13 cellular contexts compared by ENCODE assay signal in the genomic region with DNA sequence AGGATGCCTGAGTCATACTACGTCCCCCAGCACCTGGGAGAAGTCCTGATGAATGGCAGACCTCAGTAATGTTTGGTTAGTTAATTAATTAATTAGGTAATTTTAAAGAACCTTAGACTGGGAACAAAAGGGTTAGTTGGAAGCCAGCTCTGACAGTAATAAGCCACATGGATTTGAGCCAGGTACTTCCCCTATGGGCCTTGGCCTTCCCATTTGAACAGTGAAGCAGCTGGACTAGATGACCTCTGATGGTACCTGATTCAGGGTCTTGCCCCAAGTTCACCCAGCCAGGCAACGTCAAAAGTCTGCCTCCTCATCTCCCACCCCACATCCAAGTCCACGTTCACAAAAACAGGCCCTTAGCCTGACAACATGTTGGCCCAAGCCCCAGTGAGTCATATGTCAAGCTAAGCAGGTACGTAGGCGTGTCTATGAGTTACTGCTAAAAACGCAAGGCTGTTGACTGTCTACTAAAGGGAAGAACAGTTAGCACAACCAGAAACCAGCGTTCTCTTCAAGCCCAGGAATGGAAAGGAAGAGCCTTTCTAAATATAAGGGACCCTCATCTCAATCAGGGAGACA.
DNase-seq lines count a peak whose midpoint lies in the region; ATAC-seq and TF ChIP-seq lines count a peak whose summit lies in the region.
"Had no signal": no experiment of that assay in that cellular context is flagged by ENCODE, and none has a peak within 500 bp of the region (broad histone marks: within the 10 kb centered on the region; RNA-seq: fewer than 3 reads in every experiment).

No MANE protein-coding gene starts in this region.

- H3K9me3 ChIP-seq in PC-9 (ENCODE audit: insufficient read depth, low read depth), result no peaks in the 10 kb centered on the region
- H3K9me3 ChIP-seq in hepatocyte (ENCODE audit: low read depth), result no peaks in the 10 kb centered on the region
- H3K9me3 ChIP-seq in transverse colon, result no peaks in the 10 kb centered on the region

- TF ChIP-seq CTCF in PC-9 (conservative IDR thresholded peaks at IDR 0.05) (no peak), hepatocyte (IDR thresholded peaks at IDR 0.05; ENCODE audit: poor library complexity) (no peak), transverse colon (IDR thresholded peaks at IDR 0.05) (no peak), GM13977 (IDR thresholded peaks at IDR 0.05; ENCODE audit: extremely low read depth, insufficient read depth, missing control alignments) (no peak)

- peak; percentile 31 for DNase-seq in NCI-H2196 (lab: John Stamatoyannopoulos, UW; ENCODE audit: unreplicated experiment)
- DNase-seq in NCI-H2196 treated with DMSO at 0.1 percent for 48 hours (lab: John Stamatoyannopoulos, UW; ENCODE audit: unreplicated experiment), result no peak
- peak; percentile 73 to 89 for DNase-seq in PC-9
- DNase-seq in hepatocyte (ENCODE audit: low spot score), result peak; percentile 36
- DNase-seq in transverse colon, result peak; percentile 64
- DNase-seq in HuH-7.5 (ENCODE audit: low spot score), result no peak
- DNase-seq in activated CD4-positive, alpha-beta T cell treated with anti-CD3 and anti-CD28 coated beads for 36 hours, result no peak
- no peak for DNase-seq in GM13977 (ENCODE audit: low spot score)
- DNase-seq: activated CD4-positive, alpha-beta memory T cell treated with anti-CD3 and anti-CD28 coated beads, Interleukin-2, amount 10 ng/mL, durations not matched to agents 7 days and 5 days; activated naive CD4-positive, alpha-beta T cell treated with anti-CD3 and anti-CD28 coated beads for 36 hours; NCI-H2171 had no signal

- peaks cover 59% of the 10 kb centered on the region for H3K4me1 ChIP-seq in PC-9 (replicated peaks; ENCODE audit: insufficient read depth)
- H3K4me1 ChIP-seq in hepatocyte (ENCODE audit: insufficient read depth), result no peaks in the 10 kb centered on the region
- peaks cover 0 to 3% (median 0%) of the 10 kb centered on the region in 4 donors for H3K4me1 ChIP-seq in transverse colon

- no peaks in the 10 kb centered on the region for H3K9me3 Mint-ChIP-seq in activated CD4-positive, alpha-beta T cell treated with anti-CD3 and anti-CD28 coated beads for 36 hours (ENCODE audit: low read depth)
- H3K9me3 Mint-ChIP-seq: activated naive CD4-positive, alpha-beta T cell treated with anti-CD3 and anti-CD28 coated beads for 36 hours; natural killer cell treated with Interleukin-12 subunit alpha and Interleukin-12 subunit beta and Interleukin-15 and Interleukin-18, amount 100 ng/mL, for 72 hours had no signal

- POLR2A ChIA-PET in PC-9 (lab: Charles Lee; ENCODE audit: unreplicated experiment), result interaction anchor here (0.6 to 0.7 kb wide), 2 partner anchors 1066 to 1156 kb away, joined by 3 to 9 read pairs; no protein-coding TSS in a partner anchor
- POLR2A ChIA-PET in activated CD4-positive, alpha-beta T cell treated with anti-CD3 and anti-CD28 coated beads for 36 hours (lab: Charles Lee), result no interaction called here

- H3K27me3 ChIP-seq in PC-9 (ENCODE audit: insufficient read depth, low read depth) (no peaks in the 10 kb centered on the region), hepatocyte (no peaks in the 10 kb centered on the region), transverse colon (no peaks in the 10 kb centered on the region)

- no peak overlapping the region for H3K4me3 ChIP-seq in PC-9
- H3K4me3 ChIP-seq in hepatocyte, result no peak overlapping the region
- no peak overlapping the region for H3K4me3 ChIP-seq in transverse colon

- H3K79me2 ChIP-seq in PC-9 (ENCODE audit: low read depth) (no peaks in the 10 kb centered on the region), hepatocyte (no peaks in the 10 kb centered on the region)

- H3K4me3 Mint-ChIP-seq in activated CD4-positive, alpha-beta T cell treated with anti-CD3 and anti-CD28 coated beads for 36 hours, result no peak overlapping the region
- H3K4me3 Mint-ChIP-seq: activated CD4-positive, alpha-beta memory T cell treated with anti-CD3 and anti-CD28 coated beads, Interleukin-2, amount 10 ng/mL, durations not matched to agents 7 days and 5 days; activated naive CD4-positive, alpha-beta T cell treated with anti-CD3 and anti-CD28 coated beads for 36 hours; natural killer cell treated with Interleukin-12 subunit alpha and Interleukin-12 subunit beta and Interleukin-15 and Interleukin-18, amount 100 ng/mL, for 72 hours had no signal

- H3K36me3 ChIP-seq in PC-9 (ENCODE audit: low read depth) (no peaks in the 10 kb centered on the region), hepatocyte (replicated peaks; ENCODE audit: insufficient read depth, low read depth) (no peaks in the 10 kb centered on the region), transverse colon (no peaks in the 10 kb centered on the region)

- no peaks in the 10 kb centered on the region for H3K4me1 Mint-ChIP-seq in activated CD4-positive, alpha-beta T cell treated with anti-CD3 and anti-CD28 coated beads for 36 hours
- H3K4me1 Mint-ChIP-seq: activated CD4-positive, alpha-beta memory T cell treated with anti-CD3 and anti-CD28 coated beads, Interleukin-2, amount 10 ng/mL, durations not matched to agents 7 days and 5 days had no signal

- intact Hi-C loops in PC-9 (cut with micrococcal nuclease; ENCODE audit: unreplicated experiment), result loop anchor here (5.0 kb wide), 3 partner anchors 500 to 1065 kb away; partner anchors contain the start of gene KLF4
- intact Hi-C loops in transverse colon (cut with DNase I; ENCODE audit: low total_unique reads), result no loop called here
- intact Hi-C loops in activated CD4-positive, alpha-beta T cell treated with anti-CD3 and anti-CD28 coated beads for 36 hours (cut with DNase I, micrococcal nuclease), result no loop called here

- no peaks in the 10 kb centered on the region for H3K36me3 Mint-ChIP-seq in activated CD4-positive, alpha-beta T cell treated with anti-CD3 and anti-CD28 coated beads for 36 hours (ENCODE audit: low read depth)
- H3K36me3 Mint-ChIP-seq: natural killer cell treated with Interleukin-12 subunit alpha and Interleukin-12 subunit beta and Interleukin-15 and Interleukin-18, amount 100 ng/mL, for 72 hours had no signal

- H3K27ac Mint-ChIP-seq in activated CD4-positive, alpha-beta T cell treated with anti-CD3 and anti-CD28 coated beads for 36 hours, result no peak overlapping the region
- H3K27ac Mint-ChIP-seq: activated CD4-positive, alpha-beta memory T cell treated with anti-CD3 and anti-CD28 coated beads, Interleukin-2, amount 10 ng/mL, durations not matched to agents 7 days and 5 days; activated naive CD4-positive, alpha-beta T cell treated with anti-CD3 and anti-CD28 coated beads for 36 hours; natural killer cell treated with Interleukin-12 subunit alpha and Interleukin-12 subunit beta and Interleukin-15 and Interleukin-18, amount 100 ng/mL, for 72 hours had no signal

- H3F3A ChIP-seq in PC-9 (ENCODE audit: insufficient read depth, low read depth), result peaks cover 42% of the 10 kb centered on the region

- no peaks in the 10 kb centered on the region for H3K27me3 Mint-ChIP-seq in activated CD4-positive, alpha-beta T cell treated with anti-CD3 and anti-CD28 coated beads for 36 hours
- H3K27me3 Mint-ChIP-seq: activated CD4-positive, alpha-beta memory T cell treated with anti-CD3 and anti-CD28 coated beads, Interleukin-2, amount 10 ng/mL, durations not matched to agents 7 days and 5 days; natural killer cell treated with Interleukin-12 subunit alpha and Interleukin-12 subunit beta and Interleukin-15 and Interleukin-18, amount 100 ng/mL, for 72 hours had no signal

- H2AFZ ChIP-seq in PC-9, result 0 out of 2 replicates have a peak overlapping the region, but pooled peaks have one; percentile 18
- H2AFZ ChIP-seq in hepatocyte, result no peak overlapping the region

- no peak for ATAC-seq in activated CD4-positive, alpha-beta T cell treated with anti-CD3 and anti-CD28 coated beads for 36 hours
- ATAC-seq: natural killer cell treated with Interleukin-12 subunit alpha and Interleukin-12 subunit beta and Interleukin-15 and Interleukin-18, amount 100 ng/mL, for 72 hours had no signal

- H3K27ac ChIP-seq in PC-9 (peak overlapping the region; percentile 99), hepatocyte (peak overlapping the region; percentile 15), transverse colon (no peak overlapping the region)
- H3K27ac ChIP-seq: KMS-11 had no signal

- no peaks in the 10 kb centered on the region for H4K20me1 ChIP-seq in PC-9 (ENCODE audit: insufficient read depth)
- no peaks in the 10 kb centered on the region for H4K20me1 ChIP-seq in hepatocyte (ENCODE audit: insufficient read depth, poor library complexity, severe bottlenecking)

- BruUV-seq in PC-9 (replicated peaks; lab: Mats Ljungman, UMichigan), result no TSS peak

- no peaks in the 10 kb centered on the region for H3K9me2 ChIP-seq in PC-9 (ENCODE audit: insufficient read depth)
- no peaks in the 10 kb centered on the region for H3K9me2 ChIP-seq in hepatocyte (replicated peaks; ENCODE audit: insufficient read depth)

- CTCF ChIA-PET in PC-9 (lab: Charles Lee), result interaction anchor here (0.7 kb wide), 1 partner anchor 108 kb away, joined by 3 read pairs; no protein-coding TSS in a partner anchor
- CTCF ChIA-PET in activated CD4-positive, alpha-beta T cell treated with anti-CD3 and anti-CD28 coated beads for 36 hours (lab: Charles Lee), result no interaction called here

- in situ Hi-C loops in transverse colon (cut with MboI; ENCODE audit: low pct_ligation_motif_present in 1 of 4, low pct_unique_long_range_greater_than_20kb in 1 of 4, low sequenced_read_pairs in 3 of 4), result loop anchor here in 2 of 4 donors (25.0 kb wide), 2 partner anchors 740 to 1090 kb away; no protein-coding TSS in a partner anchor
- in situ Hi-C loops in GM13977 (cut with MboI; ENCODE audit: low pct_unique_long_range_greater_than_20kb, low sequenced_read_pairs, unreplicated experiment), result loop anchor here (25.0 kb wide), 2 partner anchors 210 to 1090 kb away; no protein-coding TSS in a partner anchor

- H3K4me2 ChIP-seq in PC-9 (peak overlapping the region; percentile 62), hepatocyte (no peak overlapping the region)
- H3K4me2 ChIP-seq: KMS-11 had no signal

- TF ChIP-seq POLR2A in transverse colon (IDR thresholded peaks at IDR 0.05), result no peak

- TF ChIP-seq EP300 in transverse colon (IDR thresholded peaks at IDR 0.05; ENCODE audit: low read depth), result no peak

- WGBS in hepatocyte (ENCODE audit: low lambda C conversion rate, missing lambda C conversion rate), result 72% methylated on average over 7 of the region's 7 CpGs
- WGBS in transverse colon (ENCODE audit: low coverage in 1 of 2), 2 donors, result 40 to 63% methylated on average over 3 to 7 of the region's 7 CpGs

Comparison
In these comparisons a context has a peak if more than half of its experiments do, and no peak if none do; other contexts are left out.
1. DNase-seq: peak in NCI-H2196 (single experiment), PC-9 (2 of 2), hepatocyte (single experiment) and transverse colon (single experiment); none in NCI-H2196 treated with DMSO at 0.1 percent for 48 hours (single experiment), HuH-7.5 (single experiment), activated CD4-positive, alpha-beta T cell treated with anti-CD3 and anti-CD28 coated beads for 36 hours (single experiment) and GM13977 (single experiment).
2. H3K27ac ChIP-seq: peak in PC-9 (single experiment) and hepatocyte (single experiment); none in transverse colon (0 of 4).